ENCODE assay signal across 9 cellular contexts in genomic region chr9:116494815-116495634, GRCh38.
DNase-seq lines count a peak whose midpoint lies in the region; ATAC-seq, FAIRE-seq and TF ChIP-seq lines count a peak whose summit lies in the region.
"Had no signal": no experiment of that assay in that cellular context is flagged by ENCODE, and none has a peak within 500 bp of the region (broad histone marks: within the 10 kb centered on the region; RNA-seq: fewer than 3 reads in every experiment).

No MANE protein-coding gene starts in this region.

- no peak overlapping the region for H3K27ac Mint-ChIP-seq in activated naive CD4-positive, alpha-beta T cell treated with anti-CD3 and anti-CD28 coated beads for 36 hours
- H3K27ac Mint-ChIP-seq: activated naive CD4-positive, alpha-beta T cell treated with anti-CD3 and anti-CD28 coated beads, Interleukin-2, amount 50 U/mL, for 24 hours had no signal

- no peaks in the 10 kb centered on the region for H3K4me1 Mint-ChIP-seq in activated naive CD4-positive, alpha-beta T cell treated with anti-CD3 and anti-CD28 coated beads for 36 hours (ENCODE audit: low read depth)
- H3K4me1 Mint-ChIP-seq: activated naive CD4-positive, alpha-beta T cell treated with anti-CD3 and anti-CD28 coated beads, Interleukin-2, amount 50 U/mL, for 24 hours had no signal

- H3K4me3 Mint-ChIP-seq in activated naive CD4-positive, alpha-beta T cell treated with anti-CD3 and anti-CD28 coated beads for 36 hours: no peak overlapping the region
- H3K4me3 Mint-ChIP-seq: activated naive CD4-positive, alpha-beta T cell treated with anti-CD3 and anti-CD28 coated beads, Interleukin-2, amount 50 U/mL, for 24 hours had no signal

- CTCF ChIA-PET in activated naive CD4-positive, alpha-beta T cell treated with anti-CD3 and anti-CD28 coated beads for 36 hours (lab: Charles Lee): interaction anchor here (0.9 to 1.6 kb wide), 5 partner anchors 8 to 1831 kb away, joined by 3 to 6 read pairs (median 3); no protein-coding TSS in a partner anchor

- FAIRE-seq in kidney (lab: Jason Lieb, UNC): no peak

- 53 to 60% methylated on average over 5 of the region's 5 CpGs for WGBS in upper lobe of left lung, 2 donors

- H3K27ac ChIP-seq in kidney (ENCODE audit: low read depth in 2 of 2, low read length in 2 of 2): no peak overlapping the region
- H3K27ac ChIP-seq in upper lobe of left lung: no peak overlapping the region

- H3K9me3 ChIP-seq in kidney (ENCODE audit: control insufficient read depth in 1 of 2, low read length in 2 of 2) (no peaks in the 10 kb centered on the region), upper lobe of left lung (no peaks in the 10 kb centered on the region)

- no peak for TF ChIP-seq EP300 in upper lobe of left lung (IDR thresholded peaks at IDR 0.05)

- H3K4me3 ChIP-seq in kidney (ENCODE audit: low read length in 2 of 2) (no peak overlapping the region), upper lobe of left lung (no peak overlapping the region)

- no peaks in the 10 kb centered on the region for H3K27me3 ChIP-seq in upper lobe of left lung

- no peaks in the 10 kb centered on the region for H3K27me3 Mint-ChIP-seq in activated naive CD4-positive, alpha-beta T cell treated with anti-CD3 and anti-CD28 coated beads for 36 hours (ENCODE audit: low read depth)
- H3K27me3 Mint-ChIP-seq: activated naive CD4-positive, alpha-beta T cell treated with anti-CD3 and anti-CD28 coated beads, Interleukin-2, amount 50 U/mL, for 24 hours had no signal

- no peak for TF ChIP-seq POLR2A in upper lobe of left lung (IDR thresholded peaks at IDR 0.05)

- H3K36me3 Mint-ChIP-seq in activated naive CD4-positive, alpha-beta T cell treated with anti-CD3 and anti-CD28 coated beads for 36 hours (ENCODE audit: low read depth): peaks cover 3% of the 10 kb centered on the region
- H3K36me3 Mint-ChIP-seq: activated naive CD4-positive, alpha-beta T cell treated with anti-CD3 and anti-CD28 coated beads, Interleukin-2, amount 50 U/mL, for 24 hours had no signal

- peaks cover 3% of the 10 kb centered on the region for H3K9me3 Mint-ChIP-seq in activated naive CD4-positive, alpha-beta T cell treated with anti-CD3 and anti-CD28 coated beads for 36 hours
- H3K9me3 Mint-ChIP-seq: activated naive CD4-positive, alpha-beta T cell treated with anti-CD3 and anti-CD28 coated beads, Interleukin-2, amount 50 U/mL, for 24 hours had no signal

- H3K9ac ChIP-seq in kidney (ENCODE audit: low read length in 2 of 2): no peak overlapping the region

- no peaks in the 10 kb centered on the region for H3K36me3 ChIP-seq in kidney (ENCODE audit: control insufficient read depth in 1 of 2, insufficient read depth in 2 of 2, low read length in 2 of 2)
- H3K36me3 ChIP-seq in upper lobe of left lung: no peaks in the 10 kb centered on the region

- TF ChIP-seq CTCF in kidney (IDR thresholded peaks at IDR 0.05; ENCODE audit: borderline replicate concordance, extremely low read depth, insufficient read depth) (peak; percentile 44), upper lobe of left lung (IDR thresholded peaks at IDR 0.05) (peak in 5 of 6 experiments; percentile 28 to 52 (median 47))

- intact Hi-C loops in activated naive CD4-positive, alpha-beta T cell treated with anti-CD3 and anti-CD28 coated beads for 36 hours (cut with micrococcal nuclease): loop anchor here (1.0 to 10.0 kb wide), 3 partner anchors 152 to 903 kb away; no protein-coding TSS in a partner anchor
- intact Hi-C loops in kidney (cut with DNase I): no loop called here

- ATAC-seq in upper lobe of left lung (ENCODE audit: low FRiP score in 2 of 2): no peak
- ATAC-seq in HG03025 (IDR thresholded peaks at IDR 0.05; ENCODE audit: low FRiP score, unreplicated experiment): no peak

- peak; percentile 54 for DNase-seq in activated CD8-positive, alpha-beta memory T cell treated with anti-CD3 and anti-CD28 coated beads, Interleukin-2, amount 50 U/mL, for 48 hours
- DNase-seq in activated CD8-positive, alpha-beta memory T cell treated with anti-CD3 and anti-CD28 coated beads, Interleukin-2, amount 50 U/mL, for 4 hours: no peak
- DNase-seq in HPDE6-E6E7 (ENCODE audit: extremely low spot score) (peak; percentile 17), kidney (no peak), upper lobe of left lung (peak in 1 of 2 donors; percentile 24), A172 (ENCODE audit: low spot score) (no peak)
- peak; percentile 58 for DNase-seq in activated naive CD4-positive, alpha-beta T cell treated with anti-CD3 and anti-CD28 coated beads for 36 hours

- peaks cover 0 to under 1% of the 10 kb centered on the region in 2 donors for H3K4me1 ChIP-seq in kidney (ENCODE audit: control insufficient read depth in 1 of 2, insufficient read depth in 1 of 2, low read depth in 1 of 2, low read length in 2 of 2)
- no peaks in the 10 kb centered on the region for H3K4me1 ChIP-seq in upper lobe of left lung

Comparison
In these comparisons a context has a peak if more than half of its experiments do, and no peak if none do; other contexts are left out.
1. DNase-seq: peak in activated CD8-positive, alpha-beta memory T cell treated with anti-CD3 and anti-CD28 coated beads, Interleukin-2, amount 50 U/mL, for 48 hours (single experiment), HPDE6-E6E7 (single experiment) and activated naive CD4-positive, alpha-beta T cell treated with anti-CD3 and anti-CD28 coated beads for 36 hours (single experiment); none in activated CD8-positive, alpha-beta memory T cell treated with anti-CD3 and anti-CD28 coated beads, Interleukin-2, amount 50 U/mL, for 4 hours (single experiment), kidney (single experiment) and A172 (single experiment).